Comparison of ENCODE assay signal across 19 cellular contexts in genomic region chr10:46069771-46070463, GRCh38. TPM values are rescaled to one million over a fixed set of nuclear protein-coding genes. Genes with fewer than 3 reads are reported as not detected.
DNase-seq lines count a peak whose midpoint lies in the region; ATAC-seq, FAIRE-seq and TF ChIP-seq lines count a peak whose summit lies in the region.
"Had no signal": no experiment of that assay in that cellular context is flagged by ENCODE, and none has a peak within 500 bp of the region (broad histone marks: within the 10 kb centered on the region; RNA-seq: fewer than 3 reads in every experiment).

No MANE protein-coding gene starts in this region.

- H3K36me3 ChIP-seq in Loucy (ENCODE audit: insufficient read depth, low read length) (no peaks in the 10 kb centered on the region), HepG2 (replicated peaks in 1 of 2; ENCODE audit: control insufficient read depth in 1 of 2, insufficient read depth in 2 of 2, low read length in 2 of 2) (no peaks in the 10 kb centered on the region), mammary epithelial cell (ENCODE audit: insufficient read depth, low read length) (no peaks in the 10 kb centered on the region)
- H3K36me3 ChIP-seq: Peyer's patch had no signal

- BruUV-seq in HepG2 (replicated peaks; lab: Mats Ljungman, UMichigan) (no TSS peak), mammary epithelial cell (replicated peaks; lab: Mats Ljungman, UMichigan) (no TSS peak)

- DNase-seq in AML-193 (lab: John Stamatoyannopoulos, UW) (peak; percentile 18 to 20), HepG2 (ENCODE audit: low spot score) (no peak), NCI-H187 (lab: John Stamatoyannopoulos, UW) (no peak), mammary epithelial cell (no peak)
- DNase-seq in stimulated activated CD4-positive, alpha-beta T cell treated with anti-CD3 and anti-CD28 coated beads, Interleukin-2, amount 100 ng/mL, for 24 hours = no peak
- DNase-seq: DMS79 treated with DMSO at 0.1 percent for 48 hours, H7, NCI-H1048, NCI-H1436 treated with DMSO at 0.1 percent for 48 hours, NCI-H2081, NCI-H2171 treated with DMSO at 0.1 percent for 48 hours, Peyer's patch had no signal

- dilution Hi-C loops in mammary epithelial cell (cut with HindIII; ENCODE audit: low sequenced_read_pairs) = no loop called here

- H2AFZ ChIP-seq in Loucy (ENCODE audit: low read length) (peak overlapping the region; percentile 88), HepG2 (ENCODE audit: low read length) (peak overlapping the region; percentile 81), mammary epithelial cell (ENCODE audit: low read depth, low read length) (no peak overlapping the region)

- CTCF ChIA-PET in HepG2 (lab: Yijun Ruan, JAX; ENCODE audit: low intra/inter-chr PET ratio, low total read pairs) = no interaction called here
- CTCF ChIA-PET in mammary epithelial cell (lab: Charles Lee; ENCODE audit: low non-redundant PET) = no interaction called here

- ATAC-seq in SK-N-SH treated with all-trans-retinoic acid at 6 μM for 48 hours = peak; percentile 58
- peak; percentile 70 for ATAC-seq in HepG2
- ATAC-seq in HG03439 (IDR thresholded peaks at IDR 0.05; ENCODE audit: unreplicated experiment) = no peak

- no peaks in the 10 kb centered on the region for H3K27me3 ChIP-seq in Loucy (ENCODE audit: insufficient read depth, low read length, poor library complexity, severe bottlenecking)
- H3K27me3 ChIP-seq in HepG2 (ENCODE audit: control insufficient read depth in 1 of 2, insufficient read depth in 2 of 2, low read length in 2 of 2) = no peaks in the 10 kb centered on the region
- H3K27me3 ChIP-seq in mammary epithelial cell (ENCODE audit: insufficient read depth, low read length) = no peaks in the 10 kb centered on the region
- H3K27me3 ChIP-seq: Peyer's patch had no signal

- H4K20me1 ChIP-seq in Loucy (ENCODE audit: insufficient read depth, low read length, poor library complexity, severe bottlenecking) = no peaks in the 10 kb centered on the region
- no peaks in the 10 kb centered on the region for H4K20me1 ChIP-seq in HepG2 (ENCODE audit: insufficient read depth, low read length)
- H4K20me1 ChIP-seq in mammary epithelial cell (ENCODE audit: insufficient read depth, low read length) = no peaks in the 10 kb centered on the region

- peak overlapping the region; percentile 14 for H3K4me2 ChIP-seq in Loucy (ENCODE audit: low read depth, low read length, poor library complexity, severe bottlenecking)
- H3K4me2 ChIP-seq in HepG2 (ENCODE audit: low read depth, low read length) = peak overlapping the region; percentile 34
- no peak overlapping the region for H3K4me2 ChIP-seq in mammary epithelial cell (ENCODE audit: insufficient read depth, low read depth, low read length)
- H3K4me2 ChIP-seq: A549 had no signal

- peaks cover 13% of the 10 kb centered on the region for H3K4me1 ChIP-seq in Loucy (ENCODE audit: insufficient read depth, low read length, poor library complexity, severe bottlenecking)
- peaks cover 61% of the 10 kb centered on the region for H3K4me1 ChIP-seq in HepG2 (ENCODE audit: insufficient read depth, low read length)
- no peaks in the 10 kb centered on the region for H3K4me1 ChIP-seq in mammary epithelial cell (ENCODE audit: insufficient read depth, low read length)
- H3K4me1 ChIP-seq: A549, Peyer's patch had no signal

- H3K27ac ChIP-seq in HepG2 (ENCODE audit: extremely low read length, insufficient read depth, low read length) = no peak overlapping the region
- no peak overlapping the region for H3K27ac ChIP-seq in mammary epithelial cell (ENCODE audit: insufficient read depth, low read depth, low read length)
- H3K27ac ChIP-seq: A549, C4-2B, Peyer's patch had no signal

- H3K4me3 ChIP-seq in Loucy (ENCODE audit: low read length, poor library complexity, severe bottlenecking) (no peak overlapping the region), HepG2 (replicated peaks in 1 of 3; ENCODE audit: insufficient read depth in 1 of 3, low read depth in 2 of 3, low read length in 3 of 3) (no peak overlapping the region; a peak in 1 of 6 replicates), mammary epithelial cell (replicated peaks in 1 of 3; ENCODE audit: insufficient read depth in 1 of 3, low read depth in 2 of 3, low read length in 3 of 3) (no peak overlapping the region)
- H3K4me3 ChIP-seq: A549, Peyer's patch had no signal

- TF ChIP-seq POLR2A in HepG2 (IDR thresholded peaks at IDR 0.05; ENCODE audit: insufficient read depth in 1 of 2, low read depth in 2 of 2, low read length in 2 of 2) = no peak

- TF ChIP-seq CTCF in Loucy (conservative IDR thresholded peaks at IDR 0.05; ENCODE audit: low read length) (no peak), HepG2 (CRISPR knock-in tag; IDR thresholded peaks at IDR 0.05) (no peak), mammary epithelial cell (conservative IDR thresholded peaks at IDR 0.05 in 1 of 2, IDR thresholded peaks at IDR 0.05 in 1 of 2; ENCODE audit: extremely low read depth in 1 of 2, insufficient read depth in 1 of 2, low read depth in 1 of 2, low read length in 2 of 2) (no peak)

- intact Hi-C loops in HepG2 (cut with micrococcal nuclease; ENCODE audit: unreplicated experiment) (no loop called here), mammary epithelial cell (cut with micrococcal nuclease) (no loop called here)

- POLR2A ChIA-PET in HepG2 (lab: Yijun Ruan, JAX) = interaction anchor here (1.0 to 1.3 kb wide), 2 partner anchors 17 to 34 kb away, joined by 3 to 7 read pairs; no protein-coding TSS in a partner anchor

- peak overlapping the region; percentile 31 for H3K9ac ChIP-seq in Loucy (ENCODE audit: low read depth, low read length, poor library complexity, severe bottlenecking)
- H3K9ac ChIP-seq in HepG2 (ENCODE audit: insufficient read depth, low read depth, low read length) = no peak overlapping the region
- H3K9ac ChIP-seq in mammary epithelial cell (ENCODE audit: insufficient read depth, low read length) = no peak overlapping the region

- H3K9me2 ChIP-seq in Loucy (replicated peaks; ENCODE audit: low read depth, low read length) = no peaks in the 10 kb centered on the region

- H3K9me3 ChIP-seq in Loucy (ENCODE audit: insufficient read depth, low read depth, low read length) (no peaks in the 10 kb centered on the region), HepG2 (ENCODE audit: low read length) (0 out of 2 replicates have a peak, but pooled peaks cover 7% of the 10 kb centered on the region), mammary epithelial cell (replicated peaks; ENCODE audit: insufficient read depth, low read length) (no peaks in the 10 kb centered on the region)
- H3K9me3 ChIP-seq: Peyer's patch had no signal

- WGBS in HepG2 (ENCODE audit: low lambda C conversion rate) = 28% methylated on average over 6 of the region's 6 CpGs
- WGBS in mammary epithelial cell (ENCODE audit: low coverage, missing lambda C conversion rate) = 76% methylated on average over 6 of the region's 6 CpGs

- no peak for TF ChIP-seq EP300 in HepG2 (IDR thresholded peaks at IDR 0.05; ENCODE audit: low read depth in 2 of 2, low read length in 2 of 2)
- TF ChIP-seq EP300 in HepG2 (CRISPR knock-in tag; IDR thresholded peaks at IDR 0.05; ENCODE audit: borderline replicate concordance) = no peak

- FAIRE-seq in HepG2 (lab: Jason Lieb, UNC) = no peak
- FAIRE-seq: A549, G401.6 had no signal

- no peak for TF ChIP-seq RAD21 in HepG2 (CRISPR knock-in tag; IDR thresholded peaks at IDR 0.05)

- no peaks in the 10 kb centered on the region for H3K79me2 ChIP-seq in Loucy (ENCODE audit: insufficient read depth, low read length)
- no peaks in the 10 kb centered on the region for H3K79me2 ChIP-seq in HepG2 (ENCODE audit: insufficient read depth, low read length)
- H3K79me2 ChIP-seq in mammary epithelial cell (ENCODE audit: insufficient read depth, low read length) = no peaks in the 10 kb centered on the region

- no peaks in the 10 kb centered on the region for H3F3A ChIP-seq in Loucy (ENCODE audit: low read depth)

- in situ Hi-C loops in HepG2 (cut with HindIII; ENCODE audit: extremely low pct_ligation_motif_present, low pct_unique_long_range_greater_than_20kb) (no loop called here), mammary epithelial cell (cut with MboI; ENCODE audit: low sequenced_read_pairs in 2 of 2) (no loop called here)

RNA-seq across cellular contexts. Expression of gene MSMB, which starts 23.8 kb away (rescaled TPM):
- total RNA-seq in HepG2 (2016; rRNA removed; fragmentation: Illumina TruSeq; extraction: Trizol) (not detected in 2 replicates), mammary epithelial cell (not detected)
- not detected in 2 replicates for total RNA-seq in HepG2 (2016; cell fraction: cytosol; rRNA removed; fragmentation: Illumina TruSeq; extraction: Trizol; ENCODE audit: low read depth)
- not detected in 2 replicates for total RNA-seq in HepG2 (2016; cell fraction: insoluble cytoplasmic fraction; rRNA removed; fragmentation: Illumina TruSeq; extraction: Trizol)
- not detected in 2 replicates for total RNA-seq in HepG2 (2016; cell fraction: membrane; rRNA removed; fragmentation: Illumina TruSeq; extraction: Trizol)
- total RNA-seq in HepG2 (2016; cell fraction: nucleus; rRNA removed; fragmentation: Illumina TruSeq; extraction: Trizol) = not detected in 2 replicates
- polyA plus RNA-seq in HepG2 (2011; rRNA removed) (0.84 and 1.3 TPM in 2 replicates), mammary epithelial cell (not detected)
- not detected in 2 replicates for polyA plus RNA-seq in HepG2 (2011; cell fraction: cytosol; rRNA removed)
- not detected in 2 replicates for polyA plus RNA-seq in HepG2 (2011; cell fraction: nucleus; rRNA removed)
- 4.1 and 8.1 TPM in 2 replicates for polyA plus RNA-seq in HepG2 (2012)
- polyA plus RNA-seq in HepG2 (2016; cell fraction: cytosol; fragmentation: Illumina TruSeq; extraction: Trizol; ENCODE audit: low read depth) = not detected in 2 replicates
- not detected in 2 replicates for polyA plus RNA-seq in HepG2 (2016; cell fraction: insoluble cytoplasmic fraction; fragmentation: Illumina TruSeq; extraction: Trizol; ENCODE audit: low read depth)
- not detected in 2 replicates for polyA plus RNA-seq in HepG2 (2016; cell fraction: membrane; fragmentation: Illumina TruSeq; extraction: Trizol; ENCODE audit: low read depth)
- not detected in 2 replicates for polyA plus RNA-seq in HepG2 (2016; cell fraction: nucleus; fragmentation: Illumina TruSeq; extraction: Trizol; ENCODE audit: insufficient read depth, low read depth)
- not detected in 2 replicates for polyA minus RNA-seq in HepG2 (2011; rRNA and poly(A)+ RNA removed; ENCODE audit: low replicate concordance)
- not detected in 2 replicates for polyA minus RNA-seq in HepG2 (2011; cell fraction: cytosol; rRNA and poly(A)+ RNA removed)
- not detected in 2 replicates for polyA minus RNA-seq in HepG2 (2011; cell fraction: nucleus; rRNA and poly(A)+ RNA removed)
- not detected for polyA minus RNA-seq in mammary epithelial cell
- total RNA-seq: H7, NCI-H460, Peyer's patch had no signal

RNA-seq across cellular contexts. Expression of gene NCOA4, which starts 39.5 kb away (rescaled TPM):
- total RNA-seq in HepG2 (2016; rRNA removed; fragmentation: Illumina TruSeq; extraction: Trizol) (306 and 519 TPM in 2 replicates), mammary epithelial cell (100 to 1,000 TPM in 1 of 2 donors, 10 to 100 TPM in 1; 94.2 to 171 TPM)
- total RNA-seq in HepG2 (2016; cell fraction: cytosol; rRNA removed; fragmentation: Illumina TruSeq; extraction: Trizol; ENCODE audit: low read depth) = 41.5 and 47.9 TPM in 2 replicates
- total RNA-seq in HepG2 (2016; cell fraction: insoluble cytoplasmic fraction; rRNA removed; fragmentation: Illumina TruSeq; extraction: Trizol) = 301 and 511 TPM in 2 replicates
- total RNA-seq in HepG2 (2016; cell fraction: membrane; rRNA removed; fragmentation: Illumina TruSeq; extraction: Trizol) = 139 and 156 TPM in 2 replicates
- total RNA-seq in HepG2 (2016; cell fraction: nucleus; rRNA removed; fragmentation: Illumina TruSeq; extraction: Trizol) = 164 and 168 TPM in 2 replicates
- polyA plus RNA-seq in HepG2 (2011; rRNA removed) (324 and 400 TPM in 2 replicates), mammary epithelial cell (87.3 TPM)
- 198 and 289 TPM in 2 replicates for polyA plus RNA-seq in HepG2 (2011; cell fraction: cytosol; rRNA removed)
- 115 and 150 TPM in 2 replicates for polyA plus RNA-seq in HepG2 (2011; cell fraction: nucleus; rRNA removed)
- polyA plus RNA-seq in HepG2 (2012) = 250 and 343 TPM in 2 replicates
- polyA plus RNA-seq in HepG2 (2016; cell fraction: cytosol; fragmentation: Illumina TruSeq; extraction: Trizol; ENCODE audit: low read depth) = 15.2 and 17.3 TPM in 2 replicates
- polyA plus RNA-seq in HepG2 (2016; cell fraction: insoluble cytoplasmic fraction; fragmentation: Illumina TruSeq; extraction: Trizol; ENCODE audit: low read depth) = 352 and 368 TPM in 2 replicates
- polyA plus RNA-seq in HepG2 (2016; cell fraction: membrane; fragmentation: Illumina TruSeq; extraction: Trizol; ENCODE audit: low read depth) = 48.5 and 57.6 TPM in 2 replicates
- 161 and 162 TPM in 2 replicates for polyA plus RNA-seq in HepG2 (2016; cell fraction: nucleus; fragmentation: Illumina TruSeq; extraction: Trizol; ENCODE audit: insufficient read depth, low read depth)
- 203 and 487 TPM in 2 replicates for polyA minus RNA-seq in HepG2 (2011; rRNA and poly(A)+ RNA removed; ENCODE audit: low replicate concordance)
- polyA minus RNA-seq in HepG2 (2011; cell fraction: cytosol; rRNA and poly(A)+ RNA removed) = 356 and 419 TPM in 2 replicates
- polyA minus RNA-seq in HepG2 (2011; cell fraction: nucleus; rRNA and poly(A)+ RNA removed) = 163 and 303 TPM in 2 replicates
- polyA minus RNA-seq in mammary epithelial cell = 143 TPM

Comparison
In these comparisons a context has a peak if more than half of its experiments do, and no peak if none do; other contexts are left out.
1. DNase-seq: peak in AML-193 (2 of 2); none in HepG2 (single experiment), NCI-H187 (0 of 2), mammary epithelial cell (single experiment) and stimulated activated CD4-positive, alpha-beta T cell treated with anti-CD3 and anti-CD28 coated beads, Interleukin-2, amount 100 ng/mL, for 24 hours (0 of 2).